8 cellular contexts compared by ENCODE assay signal in genomic region chr1:8604041-8604942, GRCh38.
DNase-seq lines count a peak whose midpoint lies in the region; ATAC-seq and TF ChIP-seq lines count a peak whose summit lies in the region.

No MANE protein-coding gene starts in this region.

- ATAC-seq in GM21390 (IDR thresholded peaks at IDR 0.05; ENCODE audit: unreplicated experiment) = peak; percentile 89
- ATAC-seq in HG03571 (IDR thresholded peaks at IDR 0.05; ENCODE audit: unreplicated experiment) = peak; percentile 90

- H3K27ac Mint-ChIP-seq in immature natural killer cell = peak overlapping the region; percentile 68 to 91 (median 82)

- H3K36me3 Mint-ChIP-seq in immature natural killer cell = peaks cover 0 to 3% (median 3%) of the 10 kb centered on the region in 3 donors

- intact Hi-C loops in cardiac septum (cut with DNase I) = no loop called here

- H3K4me3 Mint-ChIP-seq in immature natural killer cell = peak overlapping the region in 4 of 5 donors; percentile 65 to 77 (median 68)

- CTCF ChIA-PET in GM10248 (lab: Yijun Ruan, JAX) = interaction anchor here (1.0 to 1.6 kb wide), 3 partner anchors 11 to 43 kb away, joined by 3 to 9 read pairs (median 3); no protein-coding TSS in a partner anchor

- no peaks in the 10 kb centered on the region for H3K27me3 Mint-ChIP-seq in immature natural killer cell (ENCODE audit: low read depth in 3 of 3)

- H3K4me1 Mint-ChIP-seq in immature natural killer cell = peaks cover 36 to 41% of the 10 kb centered on the region in 2 donors

- POLR2A ChIA-PET in GM10248 (lab: Yijun Ruan, JAX) = interaction anchor here (0.6 kb wide), 1 partner anchor 90 kb away, joined by 3 read pairs; no protein-coding TSS in a partner anchor

- no peaks in the 10 kb centered on the region for H3K9me3 Mint-ChIP-seq in immature natural killer cell

- no peak for TF ChIP-seq CTCF in GM10248 (IDR thresholded peaks at IDR 0.05; ENCODE audit: control extremely low read depth, extremely low read depth, low read depth, missing control alignments)

- peak; percentile 68 for DNase-seq in GM10248 (ENCODE audit: extremely low spot score)
- peak in 1 of 3 donors; percentile 5 for DNase-seq in immature natural killer cell
- DNase-seq in SKM-1 (lab: John Stamatoyannopoulos, UW; ENCODE audit: unreplicated experiment) = no peak
- DNase-seq in cardiac septum (ENCODE audit: low spot score) = no peak
- no peak for DNase-seq in COLO668 (lab: John Stamatoyannopoulos, UW; ENCODE audit: unreplicated experiment)
- no peak for DNase-seq in NCI-H2081 treated with DMSO at 0.1 percent for 48 hours (lab: John Stamatoyannopoulos, UW)
